In the genomic region with DNA sequence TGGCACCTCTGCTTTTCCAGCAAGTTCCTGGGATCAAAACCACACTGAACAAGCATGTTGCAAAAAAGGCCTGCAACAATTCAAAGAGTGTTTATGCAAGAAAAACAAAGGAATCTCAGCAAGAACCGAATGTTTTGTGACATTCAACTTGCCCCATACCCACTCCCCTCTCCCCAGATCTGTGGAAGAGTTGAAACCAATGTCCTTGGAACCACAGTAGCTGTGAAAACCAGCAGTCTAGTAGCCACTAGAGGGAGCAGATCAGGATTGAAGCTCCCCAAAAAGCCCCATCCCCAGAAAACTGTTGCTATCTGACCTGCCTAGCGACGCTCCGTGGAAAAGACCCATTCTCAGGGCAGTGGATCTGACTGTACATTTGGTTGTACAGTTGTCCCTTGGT, we compare ENCODE assay signal across 11 cellular contexts. TPM values are rescaled to one million over a fixed set of nuclear protein-coding genes. Genes with fewer than 3 reads are reported as not detected.
DNase-seq lines count a peak whose midpoint lies in the region; ATAC-seq, FAIRE-seq and TF ChIP-seq lines count a peak whose summit lies in the region.
"Had no signal": no experiment of that assay in that cellular context is flagged by ENCODE, and none has a peak within 500 bp of the region (broad histone marks: within the 10 kb centered on the region; RNA-seq: fewer than 3 reads in every experiment).

No MANE protein-coding gene starts in this region.

- TF ChIP-seq CTCF in BE2C (IDR thresholded peaks at IDR 0.05; ENCODE audit: low read depth, low read length) (peak; percentile 67), HCT116 (IDR thresholded peaks at IDR 0.05 in 2 of 3, conservative IDR thresholded peaks at IDR 0.05 in 1 of 3; ENCODE audit: borderline replicate concordance in 1 of 3, insufficient read depth in 1 of 3, low read depth in 2 of 3, low read length in 2 of 3) (peak; percentile 22 to 67 (median 62); a peak in 4 of 6 replicates), astrocyte of the spinal cord (IDR thresholded peaks at IDR 0.05; ENCODE audit: low read depth, low read length) (peak; percentile 74), HepG2 (CRISPR knock-in tag; IDR thresholded peaks at IDR 0.05) (peak; percentile 57)

- RAD21 ChIA-PET in HCT116 (lab: Charles Lee; ENCODE audit: low non-redundant PET in 1 of 2, low total read pairs in 2 of 2, uncharacterized antibody in 2 of 2, unreplicated experiment in 2 of 2), result interaction anchor here in 1 of 2 experiments (0.7 to 0.8 kb wide), 2 partner anchors 26 to 86 kb away, joined by 3 read pairs; no protein-coding TSS in a partner anchor

- BruUV-seq in HCT116 (replicated peaks; lab: Mats Ljungman, UMichigan) (no TSS peak), HepG2 (replicated peaks; lab: Mats Ljungman, UMichigan) (no TSS peak)

- H3K27me3 ChIP-seq in BE2C, result no peaks in the 10 kb centered on the region
- no peaks in the 10 kb centered on the region for H3K27me3 ChIP-seq in HCT116 (ENCODE audit: insufficient read depth, low read length)
- no peaks in the 10 kb centered on the region for H3K27me3 ChIP-seq in HepG2 (ENCODE audit: control insufficient read depth in 1 of 2, insufficient read depth in 2 of 2, low read length in 2 of 2)

- H3K4me2 ChIP-seq in HCT116 (ENCODE audit: low read length), result no peak overlapping the region
- no peak overlapping the region for H3K4me2 ChIP-seq in HepG2 (ENCODE audit: low read depth, low read length)

- TF ChIP-seq RAD21 in HCT116 (IDR thresholded peaks at IDR 0.05; ENCODE audit: low read depth) (peak; percentile 32), HepG2 (CRISPR knock-in tag; IDR thresholded peaks at IDR 0.05) (no peak)

- H3K36me3 ChIP-seq in BE2C (peaks cover 36% of the 10 kb centered on the region), HCT116 (ENCODE audit: control insufficient read depth in 1 of 2, insufficient read depth in 2 of 2, low read length in 2 of 2) (peaks cover 2 to 18% of the 10 kb centered on the region in 2 experiments; a peak in 2 of 4 replicates), HepG2 (replicated peaks in 1 of 2; ENCODE audit: control insufficient read depth in 1 of 2, insufficient read depth in 2 of 2, low read length in 2 of 2) (peaks cover 3 to 25% of the 10 kb centered on the region in 2 experiments; a peak in 4 of 5 replicates)

- FAIRE-seq in HepG2 (lab: Jason Lieb, UNC), result peak; percentile 73

- peaks cover 18% of the 10 kb centered on the region for H3K4me1 ChIP-seq in BE2C
- H3K4me1 ChIP-seq in HCT116 (ENCODE audit: control insufficient read depth in 1 of 2, insufficient read depth in 2 of 2, low read length in 2 of 2), result no peaks in the 10 kb centered on the region
- H3K4me1 ChIP-seq in HepG2 (ENCODE audit: insufficient read depth, low read length), result peaks cover 31% of the 10 kb centered on the region

- no peaks in the 10 kb centered on the region for H3K9me2 ChIP-seq in HCT116 (ENCODE audit: insufficient read depth)

- H2AFZ ChIP-seq in HCT116 (ENCODE audit: low read depth, low read length, poor library complexity, severe bottlenecking) (no peak overlapping the region), HepG2 (ENCODE audit: low read length) (no peak overlapping the region)

- in situ Hi-C loops in astrocyte of the spinal cord (cut with HindIII; ENCODE audit: low sequenced_read_pairs), result no loop called here
- in situ Hi-C loops in HepG2 (cut with HindIII; ENCODE audit: extremely low pct_ligation_motif_present, low pct_unique_long_range_greater_than_20kb), result no loop called here

- no peaks in the 10 kb centered on the region for H3K9me3 Mint-ChIP-seq in activated naive CD4-positive, alpha-beta T cell treated with anti-CD3 and anti-CD28 coated beads for 36 hours

- CTCF ChIA-PET in HCT116 (lab: Charles Lee) (interaction anchor here (0.7 to 1.6 kb wide), 5 partner anchors 9 to 207 kb away, joined by 4 to 11 read pairs (median 6); no protein-coding TSS in a partner anchor), HepG2 (lab: Yijun Ruan, JAX; ENCODE audit: low intra/inter-chr PET ratio, low total read pairs) (interaction anchor here (1.4 kb wide), 1 partner anchor 86 kb away, joined by 7 read pairs; no protein-coding TSS in a partner anchor)
- CTCF ChIA-PET in activated naive CD4-positive, alpha-beta T cell treated with anti-CD3 and anti-CD28 coated beads for 36 hours (lab: Charles Lee), result interaction anchor here (0.7 kb wide), 1 partner anchor 152 kb away, joined by 3 read pairs; no protein-coding TSS in a partner anchor

- no peak overlapping the region for H3K4me3 ChIP-seq in BE2C (ENCODE audit: low read depth, low read length)
- no peak overlapping the region for H3K4me3 ChIP-seq in HCT116 (replicated peaks in 1 of 2; ENCODE audit: low read depth in 1 of 2, low read length in 2 of 2)
- no peak overlapping the region for H3K4me3 ChIP-seq in astrocyte of the spinal cord (ENCODE audit: low read depth, low read length)
- H3K4me3 ChIP-seq in HepG2 (replicated peaks in 1 of 3; ENCODE audit: insufficient read depth in 1 of 3, low read depth in 2 of 3, low read length in 3 of 3), result no peak overlapping the region
- H3K4me3 ChIP-seq: lung had no signal

- DNase-seq in BE2C (no peak), HCT116 (ENCODE audit: low read depth, low spot score) (no peak), astrocyte of the spinal cord (ENCODE audit: low read depth, low spot score) (no peak), HepG2 (ENCODE audit: low spot score) (peak; percentile 23), NCI-H2081 (lab: John Stamatoyannopoulos, UW) (no peak)
- DNase-seq in activated naive CD4-positive, alpha-beta T cell treated with anti-CD3 and anti-CD28 coated beads for 36 hours, result no peak
- DNase-seq: aorta, NCI-H2029 treated with DMSO at 0.1 percent for 48 hours had no signal

- H3K79me2 ChIP-seq in HCT116 (ENCODE audit: insufficient read depth, low read length), result no peaks in the 10 kb centered on the region
- H3K79me2 ChIP-seq in HepG2 (ENCODE audit: insufficient read depth, low read length), result no peaks in the 10 kb centered on the region

- H4K20me1 ChIP-seq in HCT116 (ENCODE audit: insufficient read depth) (no peaks in the 10 kb centered on the region), HepG2 (ENCODE audit: insufficient read depth, low read length) (no peaks in the 10 kb centered on the region)

- POLR2A ChIA-PET in HCT116 (lab: Charles Lee), result interaction anchor here (0.6 kb wide), 1 partner anchor 21 kb away, joined by 3 read pairs; no protein-coding TSS in a partner anchor
- POLR2A ChIA-PET in HepG2 (lab: Yijun Ruan, JAX), result interaction anchor here (1.0 to 1.3 kb wide), 2 partner anchors 11 to 25 kb away, joined by 3 to 5 read pairs; no protein-coding TSS in a partner anchor

- H3K9ac ChIP-seq in HCT116 (ENCODE audit: low read length) (no peak overlapping the region), HepG2 (ENCODE audit: insufficient read depth, low read depth, low read length) (no peak overlapping the region)

- ATAC-seq in HCT116 (peak; percentile 74), HepG2 (peak; percentile 62), GM21367 (IDR thresholded peaks at IDR 0.05; ENCODE audit: unreplicated experiment) (no peak), HG02642 (IDR thresholded peaks at IDR 0.05; ENCODE audit: poor library complexity, unreplicated experiment) (no peak)

- TF ChIP-seq POLR2A in HCT116 (IDR thresholded peaks at IDR 0.05; ENCODE audit: borderline replicate concordance, extremely low read depth, insufficient read depth, insufficient read length) (no peak), HepG2 (IDR thresholded peaks at IDR 0.05; ENCODE audit: insufficient read depth in 1 of 2, low read depth in 2 of 2, low read length in 2 of 2) (no peak)

- H3K9me3 ChIP-seq in BE2C (no peaks in the 10 kb centered on the region), HCT116 (ENCODE audit: control insufficient read depth in 1 of 2, insufficient read depth in 1 of 2, low read depth in 1 of 2, low read length in 2 of 2) (no peaks in the 10 kb centered on the region), HepG2 (ENCODE audit: low read length) (no peaks in the 10 kb centered on the region)

- no peak for TF ChIP-seq EP300 in HepG2 (IDR thresholded peaks at IDR 0.05; ENCODE audit: low read depth in 2 of 2, low read length in 2 of 2)
- no peak for TF ChIP-seq EP300 in HepG2 (CRISPR knock-in tag; IDR thresholded peaks at IDR 0.05; ENCODE audit: borderline replicate concordance)

- WGBS in HepG2 (ENCODE audit: low lambda C conversion rate), result 76% methylated on average over 4 of the region's 4 CpGs

- no peaks in the 10 kb centered on the region for H3K4me1 Mint-ChIP-seq in activated naive CD4-positive, alpha-beta T cell treated with anti-CD3 and anti-CD28 coated beads for 36 hours (ENCODE audit: low read depth)

- intact Hi-C loops in HCT116 (cut with micrococcal nuclease) (loop anchor here (1.0 to 5.0 kb wide), 2 partner anchors 87 to 207 kb away; no protein-coding TSS in a partner anchor), HepG2 (cut with micrococcal nuclease; ENCODE audit: unreplicated experiment) (loop anchor here (10.0 kb wide), 1 partner anchor 90 kb away; no protein-coding TSS in a partner anchor)
- intact Hi-C loops in activated naive CD4-positive, alpha-beta T cell treated with anti-CD3 and anti-CD28 coated beads for 36 hours (cut with micrococcal nuclease), result no loop called here

- H3K27ac ChIP-seq in HCT116 (ENCODE audit: low read depth, low read length) (no peak overlapping the region), HepG2 (ENCODE audit: extremely low read length, insufficient read depth, low read length) (no peak overlapping the region)

- no peak overlapping the region for H3K4me3 Mint-ChIP-seq in activated naive CD4-positive, alpha-beta T cell treated with anti-CD3 and anti-CD28 coated beads for 36 hours

- peaks cover 13% of the 10 kb centered on the region for H3K36me3 Mint-ChIP-seq in activated naive CD4-positive, alpha-beta T cell treated with anti-CD3 and anti-CD28 coated beads for 36 hours (ENCODE audit: low read depth)

- H3K27ac Mint-ChIP-seq in activated naive CD4-positive, alpha-beta T cell treated with anti-CD3 and anti-CD28 coated beads for 36 hours, result no peak overlapping the region

- H3K27me3 Mint-ChIP-seq in activated naive CD4-positive, alpha-beta T cell treated with anti-CD3 and anti-CD28 coated beads for 36 hours (ENCODE audit: low read depth), result no peaks in the 10 kb centered on the region

RNA-seq across cellular contexts. Expression of gene PRKAB1, which starts 27.1 kb away (rescaled TPM):
- polyA plus RNA-seq in BE2C (2012; ENCODE audit: insufficient read depth, insufficient read length, low read depth), result 30.6 TPM
- 25.0 TPM for total RNA-seq in HCT116 (2021; ENCODE audit: unreplicated experiment)
- 12.9 and 13.4 TPM in 2 replicates for polyA plus RNA-seq in HCT116 (2012)
- total RNA-seq in HepG2 (2016; rRNA removed; fragmentation: Illumina TruSeq; extraction: Trizol), result 25.4 and 28.4 TPM in 2 replicates
- 7.2 and 8.3 TPM in 2 replicates for total RNA-seq in HepG2 (2016; cell fraction: cytosol; rRNA removed; fragmentation: Illumina TruSeq; extraction: Trizol; ENCODE audit: low read depth)
- 24.7 and 27.3 TPM in 2 replicates for total RNA-seq in HepG2 (2016; cell fraction: insoluble cytoplasmic fraction; rRNA removed; fragmentation: Illumina TruSeq; extraction: Trizol)
- 22.4 and 23.1 TPM in 2 replicates for total RNA-seq in HepG2 (2016; cell fraction: membrane; rRNA removed; fragmentation: Illumina TruSeq; extraction: Trizol)
- 28.4 and 31.7 TPM in 2 replicates for total RNA-seq in HepG2 (2016; cell fraction: nucleus; rRNA removed; fragmentation: Illumina TruSeq; extraction: Trizol)
- 35.5 and 36.0 TPM in 2 replicates for polyA plus RNA-seq in HepG2 (2011; rRNA removed)
- 18.2 and 22.4 TPM in 2 replicates for polyA plus RNA-seq in HepG2 (2011; cell fraction: cytosol; rRNA removed)
- 37.3 and 45.3 TPM in 2 replicates for polyA plus RNA-seq in HepG2 (2011; cell fraction: nucleus; rRNA removed)
- 24.3 and 27.4 TPM in 2 replicates for polyA plus RNA-seq in HepG2 (2012)
- polyA plus RNA-seq in HepG2 (2016; cell fraction: cytosol; fragmentation: Illumina TruSeq; extraction: Trizol; ENCODE audit: low read depth), result 7.7 and 7.9 TPM in 2 replicates
- 29.5 and 33.6 TPM in 2 replicates for polyA plus RNA-seq in HepG2 (2016; cell fraction: insoluble cytoplasmic fraction; fragmentation: Illumina TruSeq; extraction: Trizol; ENCODE audit: low read depth)
- polyA plus RNA-seq in HepG2 (2016; cell fraction: membrane; fragmentation: Illumina TruSeq; extraction: Trizol; ENCODE audit: low read depth), result 15.0 and 16.9 TPM in 2 replicates
- polyA plus RNA-seq in HepG2 (2016; cell fraction: nucleus; fragmentation: Illumina TruSeq; extraction: Trizol; ENCODE audit: insufficient read depth, low read depth), result 46.1 and 56.3 TPM in 2 replicates
- polyA minus RNA-seq in HepG2 (2011; rRNA and poly(A)+ RNA removed; ENCODE audit: low replicate concordance), result 29.1 and 36.9 TPM in 2 replicates
- polyA minus RNA-seq in HepG2 (2011; cell fraction: cytosol; rRNA and poly(A)+ RNA removed), result 16.0 and 23.4 TPM in 2 replicates
- polyA minus RNA-seq in HepG2 (2011; cell fraction: nucleus; rRNA and poly(A)+ RNA removed), result 36.9 and 50.9 TPM in 2 replicates
- total RNA-seq in activated naive CD4-positive, alpha-beta T cell treated with anti-CD3 and anti-CD28 coated beads for 36 hours, result 10 to 100 TPM; 34.3 to 39.8 TPM

Comparison
In these comparisons a context has a peak if more than half of its experiments do, and no peak if none do; other contexts are left out.
1. ATAC-seq: peak in HCT116 (single experiment) and HepG2 (single experiment); none in GM21367 (single experiment) and HG02642 (single experiment).
2. Peak in every context shown above with its lines, with median percentiles within 50 percentile points of each other: CTCF ChIP-seq.